ENCODE assay signal across 10 cellular contexts in the genomic region with DNA sequence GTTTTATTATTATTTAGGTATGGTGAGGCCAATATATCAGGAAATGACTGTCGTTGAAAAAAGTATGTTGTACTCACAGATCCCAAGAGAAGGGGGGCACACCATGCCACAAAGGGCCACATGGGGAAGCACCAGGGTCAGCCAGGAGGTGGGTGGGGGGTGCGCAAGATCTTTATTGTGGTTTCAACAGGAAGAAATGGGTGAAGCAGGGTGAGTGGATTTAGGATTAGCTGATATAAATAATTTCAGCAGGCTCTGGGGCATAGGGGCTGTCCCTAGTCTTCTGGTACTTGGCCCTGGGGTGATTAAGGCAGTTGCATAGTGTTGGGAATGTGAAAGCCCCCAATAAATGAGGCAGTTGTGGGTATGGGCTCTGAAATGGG.
DNase-seq lines count a peak whose midpoint lies in the region; ATAC-seq and TF ChIP-seq lines count a peak whose summit lies in the region.
"Had no signal": no experiment of that assay in that cellular context is flagged by ENCODE, and none has a peak within 500 bp of the region (broad histone marks: within the 10 kb centered on the region; RNA-seq: fewer than 3 reads in every experiment).

No MANE protein-coding gene starts in this region.

- H3K27me3 ChIP-seq in GM06990 (replicated peaks; ENCODE audit: control insufficient read depth, insufficient read depth, low read length), result no peaks in the 10 kb centered on the region

- no peak overlapping the region; the same call in none of the 2 replicates for H3K4me3 ChIP-seq in GM06990 (replicated peaks; ENCODE audit: low read depth, low read length)

- ATAC-seq in GM18909 (IDR thresholded peaks at IDR 0.05; ENCODE audit: poor library complexity, unreplicated experiment) (peak; percentile 24), HG02981 (IDR thresholded peaks at IDR 0.05; ENCODE audit: unreplicated experiment) (peak; percentile 2), GM19023 (IDR thresholded peaks at IDR 0.05; ENCODE audit: unreplicated experiment) (no peak)
- ATAC-seq: effector memory CD8-positive, alpha-beta T cell had no signal

- H3K27ac ChIP-seq in angular gyrus (ENCODE audit: low read depth, low read length), result peak overlapping the region; percentile 73

- no peak for TF ChIP-seq CTCF in GM06990 (IDR thresholded peaks at IDR 0.05; ENCODE audit: insufficient read depth, low read length, poor library complexity, severe bottlenecking)

- H3K36me3 ChIP-seq in GM06990 (ENCODE audit: control insufficient read depth, insufficient read depth, low read length), result peaks cover 3% of the 10 kb centered on the region

- DNase-seq in GM06990 (ENCODE audit: extremely low read depth, insufficient read length) (peak; percentile 39), KG1 (lab: John Stamatoyannopoulos, UW) (no peak), NCI-H2196 (lab: John Stamatoyannopoulos, UW; ENCODE audit: unreplicated experiment) (no peak), kidney glomerular epithelial cell (lab: John Stamatoyannopoulos, UW) (no peak)
- DNase-seq: DMS 273 treated with DMSO at 0.1 percent for 48 hours; effector memory CD8-positive, alpha-beta T cell had no signal
